Comparison of ENCODE assay signal across 26 cellular contexts in genomic region chr3:129032716-129033115, GRCh38. TPM values are rescaled to one million over a fixed set of nuclear protein-coding genes. Genes with fewer than 3 reads are reported as not detected.
"Had no signal": no experiment of that assay in that cellular context is flagged by ENCODE, and none has a peak within 500 bp of the region (broad histone marks: within the 10 kb centered on the region; RNA-seq: fewer than 3 reads in every experiment).

No MANE protein-coding gene starts in this region.

- H3K27ac ChIP-seq: Peyer's patch, VCaP had no signal

- H3K9me3 ChIP-seq: Peyer's patch, SK-N-SH had no signal

- H3K27me3 ChIP-seq: Peyer's patch had no signal

- H3K4me3 ChIP-seq: Peyer's patch had no signal

- DNase-seq: activated CD4-positive, alpha-beta memory T cell treated with anti-CD3 and anti-CD28 coated beads for 36 hours; activated CD4-positive, alpha-beta T cell treated with anti-CD3 and anti-CD28 coated beads, Interleukin-2, amount 10 ng/mL, durations not matched to agents 7 days and 5 days; activated CD4-positive, CD25-positive, alpha-beta regulatory T cell; activated CD8-positive, alpha-beta memory T cell treated with anti-CD3 and anti-CD28 coated beads for 24 hours; activated gamma-delta T cell; activated naive CD4-positive, alpha-beta T cell treated with anti-CD3 and anti-CD28 coated beads for 36 hours; activated T-cell treated with anti-CD3 and anti-CD28 coated beads, Interleukin-2, amount 50 U/mL, for 48 hours; amygdala; KG1; NCI-H1092; NCI-H1417 treated with DMSO at 0.1 percent for 48 hours; NCI-H1694; NCI-H2029; NCI-H345; NCI-H510A; NCI-H526 treated with DMSO at 0.1 percent for 48 hours; NK-92 treated with Interleukin-12 subunit alpha and Interleukin-12 subunit beta, amount 100 ng/mL, for 24 hours; Peyer's patch; SK-N-SH; T-helper 1 cell had no signal

- H3K4me1 ChIP-seq: Peyer's patch had no signal

- H3K9ac ChIP-seq: SK-N-SH had no signal

- ATAC-seq: activated T-helper 17 cell treated with anti-CD3 and anti-CD28 coated beads, Interleukin-2, amount 50 U/mL, for 72 hours had no signal

- H3K36me3 ChIP-seq: Peyer's patch had no signal

- H3K4me2 ChIP-seq: SK-N-SH had no signal

RNA-seq across cellular contexts. Expression of gene GP9, which starts 27.9 kb away (rescaled TPM):
- total RNA-seq: activated CD4-positive, alpha-beta memory T cell treated with anti-CD3 and anti-CD28 coated beads for 36 hours; activated CD4-positive, alpha-beta T cell treated with anti-CD3 and anti-CD28 coated beads, Interleukin-2, amount 10 ng/mL, durations not matched to agents 7 days and 5 days; activated naive CD4-positive, alpha-beta T cell treated with anti-CD3 and anti-CD28 coated beads for 36 hours; activated T-helper 17 cell treated with anti-CD3 and anti-CD28 coated beads, Interleukin-2, amount 50 U/mL, for 72 hours; astrocyte; LHCN-M2; M059J; Peyer's patch; T-helper 2 cell treated with Interferon-gamma antibody and Interleukin-4, amounts not matched to agents 100 ng/mL and 5 ng/mL, for 36 hours had no signal

RNA-seq across cellular contexts. Expression of gene EFCC1, which starts 31.6 kb away (rescaled TPM):
- total RNA-seq: activated T-helper 17 cell treated with anti-CD3 and anti-CD28 coated beads, Interleukin-2, amount 50 U/mL, for 72 hours; astrocyte; LHCN-M2; M059J had no signal

RNA-seq across cellular contexts. Expression of gene CFAP92, which starts 38.8 kb away (rescaled TPM):
- total RNA-seq: LHCN-M2; T-helper 2 cell treated with Interferon-gamma antibody and Interleukin-4, amounts not matched to agents 100 ng/mL and 5 ng/mL, for 36 hours had no signal
